Comparison of ENCODE assay signal across 1 cellular context in genomic region chr2:170456914-170457313, GRCh38.
TF ChIP-seq lines count a peak whose summit lies in the region.

No MANE protein-coding gene starts in this region.

TF ChIP-seq in HepG2, 621 proteins besides CTCF, POLR2A, EP300 and RAD21 (continued from another document):
- TF ChIP-seq PHF21A (CRISPR knock-in tag; IDR thresholded peaks at IDR 0.05) (no peak), KDM6A (CRISPR knock-in tag; IDR thresholded peaks at IDR 0.05; ENCODE audit: low read depth) (no peak)
- TF ChIP-seq, protein P1, sequence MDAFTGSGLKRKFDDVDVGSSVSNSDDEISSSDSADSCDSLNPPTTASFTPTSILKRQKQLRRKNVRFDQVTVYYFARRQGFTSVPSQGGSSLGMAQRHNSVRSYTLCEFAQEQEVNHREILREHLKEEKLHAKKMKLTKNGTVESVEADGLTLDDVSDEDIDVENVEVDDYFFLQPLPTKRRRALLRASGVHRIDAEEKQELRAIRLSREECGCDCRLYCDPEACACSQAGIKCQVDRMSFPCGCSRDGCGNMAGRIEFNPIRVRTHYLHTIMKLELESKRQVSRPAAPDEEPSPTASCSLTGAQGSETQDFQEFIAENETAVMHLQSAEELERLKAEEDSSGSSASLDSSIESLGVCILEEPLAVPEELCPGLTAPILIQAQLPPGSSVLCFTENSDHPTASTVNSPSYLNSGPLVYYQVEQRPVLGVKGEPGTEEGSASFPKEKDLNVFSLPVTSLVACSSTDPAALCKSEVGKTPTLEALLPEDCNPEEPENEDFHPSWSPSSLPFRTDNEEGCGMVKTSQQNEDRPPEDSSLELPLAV (CRISPR knock-in tag; conservative IDR thresholded peaks at IDR 0.05; ENCODE audit: low read depth), result no peak
